1 cellular context compared by ENCODE assay signal in the genomic region with DNA sequence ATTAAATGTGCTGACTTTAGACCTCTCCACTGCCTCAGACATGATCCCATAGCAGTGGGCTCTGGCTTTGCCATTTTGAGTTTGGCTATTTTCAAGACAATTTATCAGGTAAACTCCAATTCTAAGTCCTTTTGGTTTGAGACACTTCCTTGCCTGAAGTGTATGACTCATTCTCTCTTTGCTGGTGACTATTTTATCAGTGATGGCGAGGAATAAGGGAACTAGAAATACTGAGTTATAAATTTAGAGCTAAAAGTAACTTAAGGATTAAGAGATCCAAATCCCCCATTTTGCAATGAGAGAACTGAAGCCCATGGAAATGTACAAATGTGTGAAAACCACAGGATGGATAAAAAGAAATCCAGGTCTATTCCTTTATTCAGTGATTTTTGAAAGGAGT.
TF ChIP-seq lines count a peak whose summit lies in the region.

No MANE protein-coding gene starts in this region.

TF ChIP-seq in endothelial cell of umbilical vein, 7 proteins besides CTCF, POLR2A, EP300 and RAD21:
- no peak for TF ChIP-seq GATA2 (IDR thresholded peaks at IDR 0.05; ENCODE audit: insufficient read depth, insufficient read length, low read depth, low read length)
- TF ChIP-seq FOS (IDR thresholded peaks at IDR 0.05; ENCODE audit: borderline replicate concordance, insufficient read depth, low read length), result peak; percentile 13
